Comparison of ENCODE assay signal across 11 cellular contexts in genomic region chr7:26167293-26167934, GRCh38. TPM values are rescaled to one million over a fixed set of nuclear protein-coding genes. Genes with fewer than 3 reads are reported as not detected.
DNase-seq lines count a peak whose midpoint lies in the region; ATAC-seq and TF ChIP-seq lines count a peak whose summit lies in the region.
"Had no signal": no experiment of that assay in that cellular context is flagged by ENCODE, and none has a peak within 500 bp of the region (broad histone marks: within the 10 kb centered on the region; RNA-seq: fewer than 3 reads in every experiment).

No MANE protein-coding gene starts in this region.

- TF ChIP-seq POLR2A in gastroesophageal sphincter (IDR thresholded peaks at IDR 0.05) (no peak), breast epithelium (IDR thresholded peaks at IDR 0.05) (no peak)

- peak overlapping the region; percentile 6 for H3K4me3 Mint-ChIP-seq in central memory CD8-positive, alpha-beta T cell
- H3K4me3 Mint-ChIP-seq: brain had no signal

- ATAC-seq in GM19438 (IDR thresholded peaks at IDR 0.05; ENCODE audit: low read depth, unreplicated experiment) (peak; percentile 77), HG03196 (IDR thresholded peaks at IDR 0.05; ENCODE audit: unreplicated experiment) (peak; percentile 90), gastroesophageal sphincter (no peak)
- ATAC-seq in central memory CD8-positive, alpha-beta T cell (replicated peaks; ENCODE audit: extremely low read depth, poor library complexity, severe bottlenecking): peak; percentile 96
- ATAC-seq: right cardiac atrium had no signal

- H4K20me1 ChIP-seq in DOHH2 (ENCODE audit: control insufficient read depth, insufficient read depth, low read depth, low read length): no peaks in the 10 kb centered on the region

- no peaks in the 10 kb centered on the region for H3F3A ChIP-seq in DOHH2 (ENCODE audit: control insufficient read depth, insufficient read depth)

- H3K27me3 Mint-ChIP-seq in central memory CD8-positive, alpha-beta T cell: no peaks in the 10 kb centered on the region

- 87 to 93% methylated on average over 3 of the region's 3 CpGs for WGBS in gastroesophageal sphincter (ENCODE audit: low coverage in 1 of 2), 2 donors

- peaks cover 5% of the 10 kb centered on the region for H3K36me3 Mint-ChIP-seq in central memory CD8-positive, alpha-beta T cell (ENCODE audit: insufficient read depth)

- H3K4me3 ChIP-seq in DOHH2 (ENCODE audit: low read length) (no peak overlapping the region), gastroesophageal sphincter (no peak overlapping the region), breast epithelium (no peak overlapping the region)
- H3K4me3 ChIP-seq: SJSA1 had no signal

- no peaks in the 10 kb centered on the region for H3K9me3 Mint-ChIP-seq in central memory CD8-positive, alpha-beta T cell

- peaks cover 24% of the 10 kb centered on the region for H3K4me1 Mint-ChIP-seq in central memory CD8-positive, alpha-beta T cell
- H3K4me1 Mint-ChIP-seq: brain had no signal

- peaks cover 61% of the 10 kb centered on the region for H3K79me2 ChIP-seq in DOHH2 (ENCODE audit: control insufficient read depth, low read length)

- TF ChIP-seq CTCF in DOHH2 (IDR thresholded peaks at IDR 0.05; ENCODE audit: low read depth, low read length, poor library complexity, severe bottlenecking) (no peak), gastroesophageal sphincter (IDR thresholded peaks at IDR 0.05) (no peak), breast epithelium (IDR thresholded peaks at IDR 0.05) (no peak)

- intact Hi-C loops in breast epithelium (cut with DNase I; ENCODE audit: low total_unique reads): no loop called here

- DNase-seq in central memory CD8-positive, alpha-beta T cell (ENCODE audit: low spot score in 2 of 2): peak in 1 of 2 donors; percentile 48
- DNase-seq in NCI-H774 (lab: John Stamatoyannopoulos, UW): no peak
- no peak for DNase-seq in NCI-H1436 (lab: John Stamatoyannopoulos, UW)
- no peak for DNase-seq in breast epithelium (ENCODE audit: low spot score in 2 of 2)
- DNase-seq: right cardiac atrium had no signal

- peaks cover 14% of the 10 kb centered on the region for H3K4me1 ChIP-seq in DOHH2 (ENCODE audit: control insufficient read depth, low read length)
- H3K4me1 ChIP-seq in gastroesophageal sphincter: no peaks in the 10 kb centered on the region
- H3K4me1 ChIP-seq in breast epithelium: no peaks in the 10 kb centered on the region
- H3K4me1 ChIP-seq: SJSA1 had no signal

- H3K4me2 ChIP-seq in DOHH2 (ENCODE audit: low read length): 0 out of 2 replicates have a peak overlapping the region, but pooled peaks have one; percentile 3

- no peaks in the 10 kb centered on the region for H3K9me2 ChIP-seq in DOHH2 (replicated peaks; ENCODE audit: control insufficient read depth, low read length)

- H3K27ac ChIP-seq in DOHH2 (ENCODE audit: low read depth, low read length) (no peak overlapping the region), gastroesophageal sphincter (no peak overlapping the region), breast epithelium (no peak overlapping the region)
- H3K27ac ChIP-seq: SJSA1 had no signal

- H3K27me3 ChIP-seq in DOHH2 (ENCODE audit: control insufficient read depth, low read length) (no peaks in the 10 kb centered on the region), gastroesophageal sphincter (no peaks in the 10 kb centered on the region), breast epithelium (no peaks in the 10 kb centered on the region)

- TF ChIP-seq EP300 in gastroesophageal sphincter (IDR thresholded peaks at IDR 0.05): no peak

- H3K36me3 ChIP-seq in DOHH2 (ENCODE audit: control insufficient read depth, low read length) (peaks cover 10% of the 10 kb centered on the region; the same call in 1 of the 2 replicates), gastroesophageal sphincter (peaks cover 0 to 22% of the 10 kb centered on the region in 2 donors), breast epithelium (no peaks in the 10 kb centered on the region)
- H3K36me3 ChIP-seq: SJSA1 had no signal

- H3K9me3 ChIP-seq in DOHH2 (ENCODE audit: control insufficient read depth, insufficient read depth, low read length) (no peaks in the 10 kb centered on the region), gastroesophageal sphincter (no peaks in the 10 kb centered on the region), breast epithelium (no peaks in the 10 kb centered on the region)
- H3K9me3 ChIP-seq: SJSA1 had no signal

- peak overlapping the region; percentile 87 for H3K27ac Mint-ChIP-seq in central memory CD8-positive, alpha-beta T cell (ENCODE audit: low read depth)

RNA-seq across cellular contexts. Expression of gene NFE2L3, which starts 15.4 kb away (rescaled TPM):
- total RNA-seq in gastroesophageal sphincter (1 to 10 TPM in 3 of 4 donors, under 1 TPM in 1; 0.62 to 4.4 (median 2.2) TPM), breast epithelium (1 to 10 TPM; 2.2 to 5.8 (median 4.9) TPM)

RNA-seq across cellular contexts. Expression of gene HNRNPA2B1, which starts 33.1 kb away (rescaled TPM):
- total RNA-seq in gastroesophageal sphincter (100 to 1,000 TPM; 171 to 210 (median 189) TPM), breast epithelium (100 to 1,000 TPM; 168 to 324 (median 282) TPM)

RNA-seq across cellular contexts. Expression of gene CBX3, which starts 34.1 kb away (rescaled TPM):
- total RNA-seq in gastroesophageal sphincter (10 to 100 TPM; 61.1 to 92.1 (median 83.3) TPM), breast epithelium (10 to 100 TPM; 88.0 to 98.3 (median 96.0) TPM)
